ENCODE assay signal across 1 cellular context in the genomic region with DNA sequence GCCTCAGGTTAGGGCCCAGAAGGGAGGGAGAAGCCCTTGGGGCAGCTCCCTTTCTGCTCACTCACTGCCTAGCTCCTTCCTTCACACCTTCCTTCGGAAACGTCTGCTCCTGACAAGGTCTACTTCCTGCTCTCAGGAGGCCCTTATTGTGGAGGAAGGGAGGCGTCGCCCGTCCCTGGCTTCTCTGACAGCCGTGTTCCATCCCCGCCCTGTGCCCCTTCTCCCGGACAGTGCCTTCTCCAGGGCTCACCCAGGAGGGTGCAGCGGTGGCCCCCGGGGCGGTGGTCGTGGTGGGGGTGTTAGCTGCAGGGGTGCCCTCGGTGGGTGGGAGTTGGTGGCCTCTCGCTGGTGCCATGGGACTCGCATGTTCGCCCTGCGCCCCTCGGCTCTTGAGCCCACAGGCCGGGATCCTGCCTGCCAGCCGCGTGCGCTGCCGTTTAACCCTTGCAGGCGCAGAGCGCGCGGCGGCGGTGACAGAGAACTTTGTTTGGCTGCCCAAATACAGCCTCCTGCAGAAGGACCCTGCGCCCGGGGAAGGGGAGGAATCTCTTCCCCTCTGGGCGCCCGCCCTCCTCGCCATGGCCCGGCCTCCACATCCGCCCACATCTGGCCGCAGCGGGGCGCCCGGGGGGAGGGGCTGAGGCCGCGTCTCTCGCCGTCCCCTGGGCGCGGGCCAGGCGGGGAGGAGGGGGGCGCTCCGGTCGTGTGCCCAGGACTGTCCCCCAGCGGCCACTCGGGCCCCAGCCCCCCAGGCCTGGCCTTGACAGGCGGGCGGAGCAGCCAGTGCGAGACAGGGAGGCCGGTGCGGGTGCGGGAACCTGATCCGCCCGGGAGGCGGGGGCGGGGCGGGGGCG.
TF ChIP-seq lines count a peak whose summit lies in the region.

No MANE protein-coding gene starts in this region.

TF ChIP-seq in HEK293, 187 proteins besides CTCF, POLR2A, EP300 and RAD21 (continued from another document and continues in another):
- TF ChIP-seq, protein P1, sequence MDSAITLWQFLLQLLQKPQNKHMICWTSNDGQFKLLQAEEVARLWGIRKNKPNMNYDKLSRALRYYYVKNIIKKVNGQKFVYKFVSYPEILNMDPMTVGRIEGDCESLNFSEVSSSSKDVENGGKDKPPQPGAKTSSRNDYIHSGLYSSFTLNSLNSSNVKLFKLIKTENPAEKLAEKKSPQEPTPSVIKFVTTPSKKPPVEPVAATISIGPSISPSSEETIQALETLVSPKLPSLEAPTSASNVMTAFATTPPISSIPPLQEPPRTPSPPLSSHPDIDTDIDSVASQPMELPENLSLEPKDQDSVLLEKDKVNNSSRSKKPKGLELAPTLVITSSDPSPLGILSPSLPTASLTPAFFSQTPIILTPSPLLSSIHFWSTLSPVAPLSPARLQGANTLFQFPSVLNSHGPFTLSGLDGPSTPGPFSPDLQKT (IDR thresholded peaks at IDR 0.05; ENCODE audit: borderline replicate concordance, low read depth, low read length): no peak
- TF ChIP-seq, protein P2, sequence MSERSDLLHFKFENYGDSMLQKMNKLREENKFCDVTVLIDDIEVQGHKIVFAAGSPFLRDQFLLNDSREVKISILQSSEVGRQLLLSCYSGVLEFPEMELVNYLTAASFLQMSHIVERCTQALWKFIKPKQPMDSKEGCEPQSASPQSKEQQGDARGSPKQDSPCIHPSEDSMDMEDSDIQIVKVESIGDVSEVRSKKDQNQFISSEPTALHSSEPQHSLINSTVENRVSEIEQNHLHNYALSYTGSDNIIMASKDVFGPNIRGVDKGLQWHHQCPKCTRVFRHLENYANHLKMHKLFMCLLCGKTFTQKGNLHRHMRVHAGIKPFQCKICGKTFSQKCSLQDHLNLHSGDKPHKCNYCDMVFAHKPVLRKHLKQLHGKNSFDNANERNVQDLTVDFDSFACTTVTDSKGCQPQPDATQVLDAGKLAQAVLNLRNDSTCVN (tag by site-specific recombination; optimal IDR thresholded peaks at IDR 0.05): peak; percentile 15
- TF ChIP-seq ZNF701 (tag by site-specific recombination; IDR thresholded peaks at IDR 0.05): no peak
- TF ChIP-seq, protein P3, sequence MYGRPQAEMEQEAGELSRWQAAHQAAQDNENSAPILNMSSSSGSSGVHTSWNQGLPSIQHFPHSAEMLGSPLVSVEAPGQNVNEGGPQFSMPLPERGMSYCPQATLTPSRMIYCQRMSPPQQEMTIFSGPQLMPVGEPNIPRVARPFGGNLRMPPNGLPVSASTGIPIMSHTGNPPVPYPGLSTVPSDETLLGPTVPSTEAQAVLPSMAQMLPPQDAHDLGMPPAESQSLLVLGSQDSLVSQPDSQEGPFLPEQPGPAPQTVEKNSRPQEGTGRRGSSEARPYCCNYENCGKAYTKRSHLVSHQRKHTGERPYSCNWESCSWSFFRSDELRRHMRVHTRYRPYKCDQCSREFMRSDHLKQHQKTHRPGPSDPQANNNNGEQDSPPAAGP (tag by site-specific recombination; IDR thresholded peaks at IDR 0.05): peak; percentile 81
- TF ChIP-seq ZSCAN16 (tag by site-specific recombination; IDR thresholded peaks at IDR 0.05): no peak
- TF ChIP-seq HOXA7 (CRISPR knock-in tag; IDR thresholded peaks at IDR 0.05; ENCODE audit: borderline replicate concordance): no peak
- TF ChIP-seq ZNF214 (tag by site-specific recombination; IDR thresholded peaks at IDR 0.05; ENCODE audit: borderline replicate concordance): no peak
- TF ChIP-seq ZNF394 (tag by site-specific recombination; IDR thresholded peaks at IDR 0.05; ENCODE audit: borderline replicate concordance): no peak
- TF ChIP-seq, protein P4, sequence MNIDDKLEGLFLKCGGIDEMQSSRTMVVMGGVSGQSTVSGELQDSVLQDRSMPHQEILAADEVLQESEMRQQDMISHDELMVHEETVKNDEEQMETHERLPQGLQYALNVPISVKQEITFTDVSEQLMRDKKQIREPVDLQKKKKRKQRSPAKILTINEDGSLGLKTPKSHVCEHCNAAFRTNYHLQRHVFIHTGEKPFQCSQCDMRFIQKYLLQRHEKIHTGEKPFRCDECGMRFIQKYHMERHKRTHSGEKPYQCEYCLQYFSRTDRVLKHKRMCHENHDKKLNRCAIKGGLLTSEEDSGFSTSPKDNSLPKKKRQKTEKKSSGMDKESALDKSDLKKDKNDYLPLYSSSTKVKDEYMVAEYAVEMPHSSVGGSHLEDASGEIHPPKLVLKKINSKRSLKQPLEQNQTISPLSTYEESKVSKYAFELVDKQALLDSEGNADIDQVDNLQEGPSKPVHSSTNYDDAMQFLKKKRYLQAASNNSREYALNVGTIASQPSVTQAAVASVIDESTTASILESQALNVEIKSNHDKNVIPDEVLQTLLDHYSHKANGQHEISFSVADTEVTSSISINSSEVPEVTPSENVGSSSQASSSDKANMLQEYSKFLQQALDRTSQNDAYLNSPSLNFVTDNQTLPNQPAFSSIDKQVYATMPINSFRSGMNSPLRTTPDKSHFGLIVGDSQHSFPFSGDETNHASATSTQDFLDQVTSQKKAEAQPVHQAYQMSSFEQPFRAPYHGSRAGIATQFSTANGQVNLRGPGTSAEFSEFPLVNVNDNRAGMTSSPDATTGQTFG (tag by site-specific recombination; IDR thresholded peaks at IDR 0.05; ENCODE audit: borderline replicate concordance): no peak
- TF ChIP-seq ZBTB1 (tag by site-specific recombination; IDR thresholded peaks at IDR 0.05): no peak
- TF ChIP-seq IKZF3 (tag by site-specific recombination; IDR thresholded peaks at IDR 0.05): 0 out of 2 replicates have a peak, but pooled peaks have one; percentile 12
- no peak for TF ChIP-seq ZNF354C (tag by site-specific recombination; IDR thresholded peaks at IDR 0.05; ENCODE audit: borderline replicate concordance, low read depth)
- TF ChIP-seq RBAK (tag by site-specific recombination; IDR thresholded peaks at IDR 0.05): no peak
- TF ChIP-seq ZNF391 (tag by site-specific recombination; IDR thresholded peaks at IDR 0.05; ENCODE audit: borderline replicate concordance, low read depth): peak; percentile 63; the same call in 1 of the 2 replicates
- TF ChIP-seq KLF8 (tag by site-specific recombination; IDR thresholded peaks at IDR 0.05): peak; percentile 56; the same call in 1 of the 2 replicates
- peak; percentile 73; the same call in 1 of the 2 replicates for TF ChIP-seq ZFP37 (tag by site-specific recombination; IDR thresholded peaks at IDR 0.05)
- TF ChIP-seq ZNF169 (tag by site-specific recombination; IDR thresholded peaks at IDR 0.05): no peak
- TF ChIP-seq, protein P5, sequence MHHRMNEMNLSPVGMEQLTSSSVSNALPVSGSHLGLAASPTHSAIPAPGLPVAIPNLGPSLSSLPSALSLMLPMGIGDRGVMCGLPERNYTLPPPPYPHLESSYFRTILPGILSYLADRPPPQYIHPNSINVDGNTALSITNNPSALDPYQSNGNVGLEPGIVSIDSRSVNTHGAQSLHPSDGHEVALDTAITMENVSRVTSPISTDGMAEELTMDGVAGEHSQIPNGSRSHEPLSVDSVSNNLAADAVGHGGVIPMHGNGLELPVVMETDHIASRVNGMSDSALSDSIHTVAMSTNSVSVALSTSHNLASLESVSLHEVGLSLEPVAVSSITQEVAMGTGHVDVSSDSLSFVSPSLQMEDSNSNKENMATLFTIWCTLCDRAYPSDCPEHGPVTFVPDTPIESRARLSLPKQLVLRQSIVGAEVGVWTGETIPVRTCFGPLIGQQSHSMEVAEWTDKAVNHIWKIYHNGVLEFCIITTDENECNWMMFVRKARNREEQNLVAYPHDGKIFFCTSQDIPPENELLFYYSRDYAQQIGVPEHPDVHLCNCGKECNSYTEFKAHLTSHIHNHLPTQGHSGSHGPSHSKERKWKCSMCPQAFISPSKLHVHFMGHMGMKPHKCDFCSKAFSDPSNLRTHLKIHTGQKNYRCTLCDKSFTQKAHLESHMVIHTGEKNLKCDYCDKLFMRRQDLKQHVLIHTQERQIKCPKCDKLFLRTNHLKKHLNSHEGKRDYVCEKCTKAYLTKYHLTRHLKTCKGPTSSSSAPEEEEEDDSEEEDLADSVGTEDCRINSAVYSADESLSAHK (tag by site-specific recombination; IDR thresholded peaks at IDR 0.05): no peak
- no peak for TF ChIP-seq OVOL3 (tag by site-specific recombination; IDR thresholded peaks at IDR 0.05)
- no peak for TF ChIP-seq ZNF112 (tag by site-specific recombination; IDR thresholded peaks at IDR 0.05)
- no peak for TF ChIP-seq ZNF785 (tag by site-specific recombination; IDR thresholded peaks at IDR 0.05)
- no peak for TF ChIP-seq ZNF426 (tag by site-specific recombination; IDR thresholded peaks at IDR 0.05)
- TF ChIP-seq ZNF514 (tag by site-specific recombination; IDR thresholded peaks at IDR 0.05): no peak
- TF ChIP-seq, protein P6, sequence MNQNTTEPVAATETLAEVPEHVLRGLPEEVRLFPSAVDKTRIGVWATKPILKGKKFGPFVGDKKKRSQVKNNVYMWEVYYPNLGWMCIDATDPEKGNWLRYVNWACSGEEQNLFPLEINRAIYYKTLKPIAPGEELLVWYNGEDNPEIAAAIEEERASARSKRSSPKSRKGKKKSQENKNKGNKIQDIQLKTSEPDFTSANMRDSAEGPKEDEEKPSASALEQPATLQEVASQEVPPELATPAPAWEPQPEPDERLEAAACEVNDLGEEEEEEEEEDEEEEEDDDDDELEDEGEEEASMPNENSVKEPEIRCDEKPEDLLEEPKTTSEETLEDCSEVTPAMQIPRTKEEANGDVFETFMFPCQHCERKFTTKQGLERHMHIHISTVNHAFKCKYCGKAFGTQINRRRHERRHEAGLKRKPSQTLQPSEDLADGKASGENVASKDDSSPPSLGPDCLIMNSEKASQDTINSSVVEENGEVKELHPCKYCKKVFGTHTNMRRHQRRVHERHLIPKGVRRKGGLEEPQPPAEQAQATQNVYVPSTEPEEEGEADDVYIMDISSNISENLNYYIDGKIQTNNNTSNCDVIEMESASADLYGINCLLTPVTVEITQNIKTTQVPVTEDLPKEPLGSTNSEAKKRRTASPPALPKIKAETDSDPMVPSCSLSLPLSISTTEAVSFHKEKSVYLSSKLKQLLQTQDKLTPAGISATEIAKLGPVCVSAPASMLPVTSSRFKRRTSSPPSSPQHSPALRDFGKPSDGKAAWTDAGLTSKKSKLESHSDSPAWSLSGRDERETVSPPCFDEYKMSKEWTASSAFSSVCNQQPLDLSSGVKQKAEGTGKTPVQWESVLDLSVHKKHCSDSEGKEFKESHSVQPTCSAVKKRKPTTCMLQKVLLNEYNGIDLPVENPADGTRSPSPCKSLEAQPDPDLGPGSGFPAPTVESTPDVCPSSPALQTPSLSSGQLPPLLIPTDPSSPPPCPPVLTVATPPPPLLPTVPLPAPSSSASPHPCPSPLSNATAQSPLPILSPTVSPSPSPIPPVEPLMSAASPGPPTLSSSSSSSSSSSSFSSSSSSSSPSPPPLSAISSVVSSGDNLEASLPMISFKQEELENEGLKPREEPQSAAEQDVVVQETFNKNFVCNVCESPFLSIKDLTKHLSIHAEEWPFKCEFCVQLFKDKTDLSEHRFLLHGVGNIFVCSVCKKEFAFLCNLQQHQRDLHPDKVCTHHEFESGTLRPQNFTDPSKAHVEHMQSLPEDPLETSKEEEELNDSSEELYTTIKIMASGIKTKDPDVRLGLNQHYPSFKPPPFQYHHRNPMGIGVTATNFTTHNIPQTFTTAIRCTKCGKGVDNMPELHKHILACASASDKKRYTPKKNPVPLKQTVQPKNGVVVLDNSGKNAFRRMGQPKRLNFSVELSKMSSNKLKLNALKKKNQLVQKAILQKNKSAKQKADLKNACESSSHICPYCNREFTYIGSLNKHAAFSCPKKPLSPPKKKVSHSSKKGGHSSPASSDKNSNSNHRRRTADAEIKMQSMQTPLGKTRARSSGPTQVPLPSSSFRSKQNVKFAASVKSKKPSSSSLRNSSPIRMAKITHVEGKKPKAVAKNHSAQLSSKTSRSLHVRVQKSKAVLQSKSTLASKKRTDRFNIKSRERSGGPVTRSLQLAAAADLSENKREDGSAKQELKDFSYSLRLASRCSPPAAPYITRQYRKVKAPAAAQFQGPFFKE (tag by site-specific recombination; IDR thresholded peaks at IDR 0.05; ENCODE audit: borderline replicate concordance): peak; percentile 78; the same call in 1 of the 2 replicates
- TF ChIP-seq ZNF132 (tag by site-specific recombination; IDR thresholded peaks at IDR 0.05; ENCODE audit: borderline replicate concordance): no peak
- TF ChIP-seq ZNF560 (tag by site-specific recombination; IDR thresholded peaks at IDR 0.05; ENCODE audit: borderline replicate concordance): no peak
- no peak for TF ChIP-seq ZNF433 (tag by site-specific recombination; IDR thresholded peaks at IDR 0.05; ENCODE audit: low read depth)
- TF ChIP-seq ZNF664 (tag by site-specific recombination; IDR thresholded peaks at IDR 0.05): no peak
- TF ChIP-seq, protein P7, sequence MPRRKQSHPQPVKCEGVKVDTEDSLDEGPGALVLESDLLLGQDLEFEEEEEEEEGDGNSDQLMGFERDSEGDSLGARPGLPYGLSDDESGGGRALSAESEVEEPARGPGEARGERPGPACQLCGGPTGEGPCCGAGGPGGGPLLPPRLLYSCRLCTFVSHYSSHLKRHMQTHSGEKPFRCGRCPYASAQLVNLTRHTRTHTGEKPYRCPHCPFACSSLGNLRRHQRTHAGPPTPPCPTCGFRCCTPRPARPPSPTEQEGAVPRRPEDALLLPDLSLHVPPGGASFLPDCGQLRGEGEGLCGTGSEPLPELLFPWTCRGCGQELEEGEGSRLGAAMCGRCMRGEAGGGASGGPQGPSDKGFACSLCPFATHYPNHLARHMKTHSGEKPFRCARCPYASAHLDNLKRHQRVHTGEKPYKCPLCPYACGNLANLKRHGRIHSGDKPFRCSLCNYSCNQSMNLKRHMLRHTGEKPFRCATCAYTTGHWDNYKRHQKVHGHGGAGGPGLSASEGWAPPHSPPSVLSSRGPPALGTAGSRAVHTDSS (tag by site-specific recombination; IDR thresholded peaks at IDR 0.05): no peak
- TF ChIP-seq MYNN (tag by site-specific recombination; IDR thresholded peaks at IDR 0.05; ENCODE audit: borderline replicate concordance): peak; percentile 98
- TF ChIP-seq ZNF501 (tag by site-specific recombination; IDR thresholded peaks at IDR 0.05): no peak; the same call in 1 of the 2 replicates
- no peak for TF ChIP-seq ZNF175 (tag by site-specific recombination; IDR thresholded peaks at IDR 0.05)
- TF ChIP-seq, protein P8, sequence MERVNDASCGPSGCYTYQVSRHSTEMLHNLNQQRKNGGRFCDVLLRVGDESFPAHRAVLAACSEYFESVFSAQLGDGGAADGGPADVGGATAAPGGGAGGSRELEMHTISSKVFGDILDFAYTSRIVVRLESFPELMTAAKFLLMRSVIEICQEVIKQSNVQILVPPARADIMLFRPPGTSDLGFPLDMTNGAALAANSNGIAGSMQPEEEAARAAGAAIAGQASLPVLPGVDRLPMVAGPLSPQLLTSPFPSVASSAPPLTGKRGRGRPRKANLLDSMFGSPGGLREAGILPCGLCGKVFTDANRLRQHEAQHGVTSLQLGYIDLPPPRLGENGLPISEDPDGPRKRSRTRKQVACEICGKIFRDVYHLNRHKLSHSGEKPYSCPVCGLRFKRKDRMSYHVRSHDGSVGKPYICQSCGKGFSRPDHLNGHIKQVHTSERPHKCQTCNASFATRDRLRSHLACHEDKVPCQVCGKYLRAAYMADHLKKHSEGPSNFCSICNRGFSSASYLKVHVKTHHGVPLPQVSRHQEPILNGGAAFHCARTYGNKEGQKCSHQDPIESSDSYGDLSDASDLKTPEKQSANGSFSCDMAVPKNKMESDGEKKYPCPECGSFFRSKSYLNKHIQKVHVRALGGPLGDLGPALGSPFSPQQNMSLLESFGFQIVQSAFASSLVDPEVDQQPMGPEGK (tag by site-specific recombination; IDR thresholded peaks at IDR 0.05): 0 out of 2 replicates have a peak, but pooled peaks have one; percentile 72
